8 cellular contexts compared by ENCODE assay signal in the genomic region with DNA sequence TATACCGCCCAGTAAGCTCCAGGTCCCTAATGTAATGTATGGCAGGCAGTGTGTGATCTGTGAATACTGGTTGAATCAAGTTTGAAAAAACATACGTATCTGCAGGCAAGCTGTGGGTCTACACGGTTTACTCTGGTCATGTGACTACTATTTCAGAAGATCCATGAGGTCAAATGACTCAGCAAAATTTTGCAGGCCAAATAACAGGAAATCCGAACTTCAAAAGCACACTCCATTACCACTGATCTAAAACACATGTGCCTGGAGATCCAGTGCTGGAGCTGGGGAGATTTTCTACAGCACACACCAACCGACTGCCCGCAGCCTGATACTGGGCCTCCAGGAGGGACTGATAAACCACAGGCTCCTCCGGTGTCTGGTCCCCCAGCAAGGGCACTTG.
A peak's percentile ranks its signal among the peaks of the same experiment; 100 is the strongest.
DNase-seq lines count a peak whose midpoint lies in the region; ATAC-seq and TF ChIP-seq lines count a peak whose summit lies in the region.

No MANE protein-coding gene starts in this region.

- no peaks in the 10 kb centered on the region for H3K79me2 ChIP-seq in parathyroid adenoma

- no peaks in the 10 kb centered on the region for H3K9me3 ChIP-seq in SJSA1 (replicated peaks)
- H3K9me3 ChIP-seq in parathyroid adenoma (ENCODE audit: control insufficient read depth, low read length), result no peaks in the 10 kb centered on the region

- H3K4me3 ChIP-seq in SJSA1, result no peak overlapping the region
- H3K4me3 ChIP-seq in parathyroid adenoma (ENCODE audit: low read depth, low read length), result no peak overlapping the region

- intact Hi-C loops in natural killer cell (cut with micrococcal nuclease), result no loop called here

- H3K27ac ChIP-seq in SJSA1, result peak overlapping the region; percentile 73
- no peak overlapping the region for H3K27ac ChIP-seq in parathyroid adenoma

- peak overlapping the region; percentile 42 for H2AFZ ChIP-seq in parathyroid adenoma

- TF ChIP-seq CTCF in parathyroid adenoma (IDR thresholded peaks at IDR 0.05) (no peak), natural killer cell (IDR thresholded peaks at IDR 0.05) (no peak)

- H3K4me1 Mint-ChIP-seq in natural killer cell, result no peaks in the 10 kb centered on the region

- H3K9ac ChIP-seq in parathyroid adenoma, result no peak overlapping the region

- no peak overlapping the region for H3K4me2 ChIP-seq in parathyroid adenoma (ENCODE audit: low read length)

- no peak overlapping the region for H3K27ac Mint-ChIP-seq in natural killer cell

- H3K4me3 Mint-ChIP-seq in natural killer cell, result no peak overlapping the region

- H3K36me3 Mint-ChIP-seq in natural killer cell, result no peaks in the 10 kb centered on the region

- no peaks in the 10 kb centered on the region for H3K9me3 Mint-ChIP-seq in natural killer cell

- H3K27me3 ChIP-seq in SJSA1 (replicated peaks) (no peaks in the 10 kb centered on the region), parathyroid adenoma (ENCODE audit: control insufficient read depth, insufficient read depth, low read length) (no peaks in the 10 kb centered on the region)

- ATAC-seq in GM19023 (IDR thresholded peaks at IDR 0.05; ENCODE audit: unreplicated experiment) (no peak), natural killer cell (no peak)

- H3K4me1 ChIP-seq in SJSA1 (replicated peaks) (peaks cover 42% of the 10 kb centered on the region), parathyroid adenoma (peaks cover 4% of the 10 kb centered on the region)

- H3K27me3 Mint-ChIP-seq in natural killer cell (ENCODE audit: low read depth in 2 of 2), result peaks cover 7 to 13% of the 10 kb centered on the region in 2 donors

- peak; percentile 32 for DNase-seq in GF-D8 (lab: John Stamatoyannopoulos, UW)
- peak; percentile 79 to 86 for DNase-seq in SJSA1 (ENCODE audit: low read depth in 1 of 2, low spot score in 2 of 2)
- peak; percentile 99 for DNase-seq in fibroblast of peridontal ligament (ENCODE audit: extremely low read depth)
- DNase-seq in DMS 273 (lab: John Stamatoyannopoulos, UW; ENCODE audit: unreplicated experiment), result no peak
- DNase-seq in NCI-H2171 (lab: John Stamatoyannopoulos, UW), result no peak
- no peak for DNase-seq in natural killer cell

- H3K36me3 ChIP-seq in SJSA1, result no peaks in the 10 kb centered on the region
- no peaks in the 10 kb centered on the region for H3K36me3 ChIP-seq in parathyroid adenoma (ENCODE audit: control insufficient read depth, insufficient read depth, low read length)

Comparison
In these comparisons a context has a peak if more than half of its experiments do, and no peak if none do; other contexts are left out.
1. DNase-seq: peak in GF-D8 (single experiment), SJSA1 (2 of 2) and fibroblast of peridontal ligament (single experiment); none in DMS 273 (single experiment), NCI-H2171 (single experiment) and natural killer cell (single experiment).